27 cellular contexts compared by ENCODE assay signal in the genomic region with DNA sequence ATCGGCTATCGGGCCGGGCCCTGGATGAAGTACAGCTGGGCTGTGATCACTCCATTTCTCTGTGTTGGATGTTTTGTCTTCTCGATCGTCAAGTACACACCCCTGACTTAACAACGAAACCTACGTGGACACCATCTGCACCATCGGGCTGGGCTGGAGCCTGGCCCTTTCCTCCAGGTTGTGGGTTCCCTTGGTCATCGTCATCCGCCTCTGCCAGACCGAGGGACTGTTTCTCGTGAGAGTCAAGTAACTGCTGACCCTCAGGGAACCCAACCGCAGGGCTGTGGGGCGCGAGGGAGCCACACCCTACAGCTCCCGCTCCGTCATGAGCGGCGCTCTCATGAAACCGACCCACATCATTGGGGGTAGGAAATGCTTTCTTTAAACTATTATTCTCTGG.
DNase-seq lines count a peak whose midpoint lies in the region; ATAC-seq, FAIRE-seq and TF ChIP-seq lines count a peak whose summit lies in the region.
"Had no signal": no experiment of that assay in that cellular context is flagged by ENCODE, and none has a peak within 500 bp of the region (broad histone marks: within the 10 kb centered on the region; RNA-seq: fewer than 3 reads in every experiment).

No MANE protein-coding gene starts in this region.

- H3K4me2 ChIP-seq in H1 (ENCODE audit: insufficient read depth in 1 of 2, low read depth in 2 of 2, low read length in 2 of 2) (no peak overlapping the region), neuronal stem cell (ENCODE audit: insufficient read depth, low read length, poor library complexity, severe bottlenecking) (no peak overlapping the region)
- H3K4me2 ChIP-seq: A549; BLaER1 treated with 17β-estradiol and CSF1 and Interleukin-3, amounts not matched to agents 10 nM and 100 nM had no signal

- FAIRE-seq in H1 (lab: Jason Lieb, UNC): no peak
- FAIRE-seq: A549, D721Med, GM12878, GM19239, H54 had no signal

- no peak overlapping the region for H3K18ac ChIP-seq in H1 (ENCODE audit: extremely low read depth, low read length)
- H3K18ac ChIP-seq in neuronal stem cell (ENCODE audit: low read length): peak overlapping the region; percentile 28

- H3K23me2 ChIP-seq in H1 (ENCODE audit: low read depth, low read length): no peaks in the 10 kb centered on the region

- H2AK5ac ChIP-seq in H1 (ENCODE audit: low read depth, low read length): no peak overlapping the region
- no peak overlapping the region for H2AK5ac ChIP-seq in neuronal stem cell (ENCODE audit: low read depth, low read length)

- H3K4ac ChIP-seq in H1 (replicated peaks; ENCODE audit: insufficient read length, low read depth, low read length): no peak overlapping the region
- H3K4ac ChIP-seq in neuronal stem cell (ENCODE audit: low read length): no peak overlapping the region

- no peak for TF ChIP-seq EP300 in H1 (IDR thresholded peaks at IDR 0.05; ENCODE audit: borderline replicate concordance in 1 of 2, low read depth in 2 of 2, low read length in 2 of 2)

- TF ChIP-seq RAD21 in H1 (IDR thresholded peaks at IDR 0.05 in 1 of 2, conservative IDR thresholded peaks at IDR 0.05 in 1 of 2; ENCODE audit: low read depth in 2 of 2, low read length in 2 of 2): no peak

- no peak overlapping the region for H3K23ac ChIP-seq in H1 (ENCODE audit: insufficient read length)
- no peak overlapping the region for H3K23ac ChIP-seq in neuronal stem cell (ENCODE audit: low read depth, low read length, poor library complexity)

- H3K9ac ChIP-seq in H1 (replicated peaks in 1 of 4; ENCODE audit: extremely low read depth in 1 of 4, low read depth in 3 of 4, low read length in 3 of 4): no peak overlapping the region
- no peak overlapping the region for H3K9ac ChIP-seq in neuronal stem cell (ENCODE audit: low read depth, low read length, poor library complexity)
- H3K9ac ChIP-seq: BLaER1 treated with 17β-estradiol and CSF1 and Interleukin-3, amounts not matched to agents 10 nM and 100 nM; GM23248 had no signal

- intact Hi-C loops in Right ventricle myocardium inferior (cut with DNase I) (no loop called here), Right ventricle myocardium superior (cut with DNase I) (no loop called here), testis (cut with DNase I; ENCODE audit: low total_unique reads) (no loop called here)

- H4K91ac ChIP-seq in H1 (replicated peaks; ENCODE audit: insufficient read length, low read length): no peak overlapping the region
- no peak overlapping the region for H4K91ac ChIP-seq in neuronal stem cell (ENCODE audit: low read depth, low read length, poor library complexity)

- H3K36me3 ChIP-seq in H1 (ENCODE audit: control insufficient read depth in 2 of 4, insufficient read depth in 4 of 4, low read length in 3 of 4) (no peaks in the 10 kb centered on the region), neuronal stem cell (replicated peaks in 1 of 2; ENCODE audit: control insufficient read depth in 2 of 2, insufficient read depth in 2 of 2, low read length in 2 of 2) (no peaks in the 10 kb centered on the region), testis (ENCODE audit: low read depth, missing control alignments) (no peaks in the 10 kb centered on the region), MG63 (no peaks in the 10 kb centered on the region)
- H3K36me3 ChIP-seq: BE2C; BLaER1 treated with 17β-estradiol and CSF1 and Interleukin-3, amounts not matched to agents 10 nM and 100 nM; HAP-1 had no signal

- H2AFZ ChIP-seq in H1 (ENCODE audit: low read length) (no peak overlapping the region), neuronal stem cell (ENCODE audit: low read length) (no peak overlapping the region)
- H2AFZ ChIP-seq: GM23248 had no signal

- no peaks in the 10 kb centered on the region for H3K27me3 ChIP-seq in H1 (replicated peaks in 1 of 4; ENCODE audit: control insufficient read depth in 3 of 4, extremely low read depth in 1 of 4, insufficient read depth in 3 of 4, low read length in 3 of 4)
- H3K27me3 ChIP-seq in neuronal stem cell (ENCODE audit: control insufficient read depth in 3 of 3, insufficient read depth in 3 of 3, low read depth in 1 of 3, low read length in 3 of 3): no peaks in the 10 kb centered on the region
- H3K27me3 ChIP-seq in testis: no peaks in the 10 kb centered on the region
- H3K27me3 ChIP-seq in MG63: no peaks in the 10 kb centered on the region
- H3K27me3 ChIP-seq: BE2C; BLaER1 treated with 17β-estradiol and CSF1 and Interleukin-3, amounts not matched to agents 10 nM and 100 nM had no signal

- H2BK12ac ChIP-seq in H1 (ENCODE audit: low read depth, low read length) (no peak overlapping the region), neuronal stem cell (ENCODE audit: low read length) (no peak overlapping the region)

- H3K4me3 ChIP-seq in H1 (ENCODE audit: extremely low read depth in 1 of 4, insufficient read depth in 2 of 4, low read depth in 3 of 4, low read length in 4 of 4): no peak overlapping the region
- no peak overlapping the region for H3K4me3 ChIP-seq in neuronal stem cell (ENCODE audit: low read length in 2 of 2)
- peak overlapping the region; percentile 1 to 3 for H3K4me3 ChIP-seq in testis
- no peak overlapping the region for H3K4me3 ChIP-seq in MG63
- H3K4me3 ChIP-seq: A549; BLaER1 treated with 17β-estradiol and CSF1 and Interleukin-3, amounts not matched to agents 10 nM and 100 nM; GM12878; GM23248; HAP-1 had no signal

- H2BK20ac ChIP-seq in H1 (ENCODE audit: low read length): no peak overlapping the region

- no peak overlapping the region for H3K27ac ChIP-seq in H1 (ENCODE audit: low read depth, low read length)
- H3K27ac ChIP-seq in neuronal stem cell (replicated peaks; ENCODE audit: low read length): no peak overlapping the region
- H3K27ac ChIP-seq in testis: no peak overlapping the region
- H3K27ac ChIP-seq: A549; BLaER1 treated with 17β-estradiol and CSF1 and Interleukin-3, amounts not matched to agents 10 nM and 100 nM; GM23248 had no signal

- POLR2A ChIA-PET in H1 (lab: Charles Lee; ENCODE audit: partially characterized antibody): no interaction called here

- H3K79me1 ChIP-seq in H1 (ENCODE audit: low read depth, low read length) (no peaks in the 10 kb centered on the region), neuronal stem cell (ENCODE audit: low read depth, low read length) (no peaks in the 10 kb centered on the region)

- H3K9me3 ChIP-seq in H1 (ENCODE audit: insufficient read depth in 2 of 2, low read depth in 1 of 2, low read length in 1 of 2): peaks cover 0 to 4% of the 10 kb centered on the region in 2 experiments; a peak in 1 of 4 replicates
- peaks cover 3 to 5% of the 10 kb centered on the region in 2 donors for H3K9me3 ChIP-seq in neuronal stem cell (replicated peaks in 1 of 2; ENCODE audit: control insufficient read depth in 2 of 2, insufficient read depth in 1 of 2, low read depth in 1 of 2, low read length in 2 of 2)
- no peaks in the 10 kb centered on the region for H3K9me3 ChIP-seq in testis
- H3K9me3 ChIP-seq in MG63: no peaks in the 10 kb centered on the region
- H3K9me3 ChIP-seq: A549, BE2C, HAP-1 had no signal

- H4K5ac ChIP-seq in H1 (ENCODE audit: insufficient read length, low read depth, low read length): no peak overlapping the region

- no peak overlapping the region for H2BK120ac ChIP-seq in H1 (replicated peaks; ENCODE audit: low read depth, low read length)
- H2BK120ac ChIP-seq in neuronal stem cell (ENCODE audit: low read depth, low read length): no peak overlapping the region

- CTCF ChIA-PET in H1 (lab: Charles Lee; ENCODE audit: partially characterized antibody): no interaction called here

- no peak overlapping the region for H3K56ac ChIP-seq in H1 (replicated peaks; ENCODE audit: insufficient read length, low read depth, low read length)

- H4K8ac ChIP-seq in H1 (ENCODE audit: extremely low read depth, insufficient read depth, low read length) (peak overlapping the region; percentile 57; the same call in 1 of the 2 replicates), neuronal stem cell (ENCODE audit: low read depth, low read length) (no peak overlapping the region)

- TF ChIP-seq CTCF in H1 (IDR thresholded peaks at IDR 0.05; ENCODE audit: control extremely low read depth in 1 of 3, insufficient read depth in 1 of 3, low read depth in 1 of 3, low read length in 3 of 3): no peak
- TF ChIP-seq CTCF in testis (IDR thresholded peaks at IDR 0.05): no peak

- no peaks in the 10 kb centered on the region for H3K79me2 ChIP-seq in H1 (ENCODE audit: control insufficient read depth in 1 of 2, insufficient read depth in 2 of 2, low read length in 2 of 2)

- H2BK15ac ChIP-seq in H1 (ENCODE audit: low read length) (no peak overlapping the region), neuronal stem cell (ENCODE audit: low read length) (no peak overlapping the region)

- WGBS in H1 (ENCODE audit: extremely low coverage in 1 of 2, insufficient coverage in 1 of 2, insufficient read length in 1 of 2, insufficient replicate concordance in 2 of 2, low coverage in 1 of 2, low lambda C conversion rate in 2 of 2, missing lambda C conversion rate in 1 of 2), 2 experiments: 95% methylated on average over 20 of the region's 20 CpGs; no CpG with 5 or more reads in 1 of the 2 experiments
- WGBS in neuronal stem cell (ENCODE audit: extremely low coverage in 2 of 2, insufficient read length in 2 of 2, insufficient replicate concordance in 1 of 2), 2 donors: no CpG with 5 or more reads among the region's 20 CpGs
- 70 to 74% methylated on average over 15 to 20 of the region's 20 CpGs for WGBS in testis, 2 donors

- TF ChIP-seq POLR2A in H1 (IDR thresholded peaks at IDR 0.05; ENCODE audit: control extremely low read depth in 1 of 2, low read depth in 2 of 2, low read length in 2 of 2) (no peak), testis (IDR thresholded peaks at IDR 0.05) (no peak)

- ATAC-seq in Right ventricle myocardium inferior (no peak), Right ventricle myocardium superior (ENCODE audit: poor library complexity) (no peak)
- ATAC-seq: A549, GM12878 had no signal

- no peaks in the 10 kb centered on the region for H4K20me1 ChIP-seq in H1 (replicated peaks in 1 of 2; ENCODE audit: control insufficient read depth in 1 of 2, insufficient read depth in 2 of 2, low read length in 2 of 2)
- H4K20me1 ChIP-seq: BLaER1 treated with 17β-estradiol and CSF1 and Interleukin-3, amounts not matched to agents 10 nM and 100 nM had no signal

- H3K4me1 ChIP-seq in H1 (replicated peaks in 1 of 4; ENCODE audit: control insufficient read depth in 3 of 4, insufficient read depth in 4 of 4, low read length in 3 of 4): no peaks in the 10 kb centered on the region
- H3K4me1 ChIP-seq in neuronal stem cell (ENCODE audit: control insufficient read depth in 2 of 2, insufficient read depth in 1 of 2, low read depth in 1 of 2, low read length in 2 of 2): no peaks in the 10 kb centered on the region
- H3K4me1 ChIP-seq in testis: no peaks in the 10 kb centered on the region
- H3K4me1 ChIP-seq: A549; BE2C; BLaER1 treated with 17β-estradiol and CSF1 and Interleukin-3, amounts not matched to agents 10 nM and 100 nM; HAP-1 had no signal

- H2BK5ac ChIP-seq in H1 (ENCODE audit: low read depth, low read length): no peak overlapping the region
- H2BK5ac ChIP-seq in neuronal stem cell (ENCODE audit: low read length): peak overlapping the region; percentile 13

- H3K14ac ChIP-seq in H1 (ENCODE audit: insufficient read length) (no peak overlapping the region), neuronal stem cell (ENCODE audit: low read length) (no peak overlapping the region)

- DNase-seq in Right ventricle myocardium inferior (ENCODE audit: missing footprints) (peak; percentile 54), Right ventricle myocardium superior (no peak), H1 (ENCODE audit: low read depth in 1 of 2, low spot score in 2 of 2) (no peak), neuronal stem cell (ENCODE audit: low spot score) (no peak), testis (no peak), NCI-H1092 (lab: John Stamatoyannopoulos, UW) (no peak), MG63 (no peak), NCI-H128 (lab: John Stamatoyannopoulos, UW; ENCODE audit: unreplicated experiment) (no peak)
- DNase-seq: 8988T; ACHN; AML-193; BE2C; CD4-positive, alpha-beta T cell; CD8-positive, alpha-beta memory T cell; DMS 273 treated with DMSO at 0.1 percent for 48 hours; DMS79; EL; GDM1; GM23248; HFFc6 had no signal

Comparison
In these comparisons a context has a peak if more than half of its experiments do, and no peak if none do; other contexts are left out.
1. H3K4me3 ChIP-seq: peak in testis (2 of 2); none in H1 (0 of 4), neuronal stem cell (0 of 2) and MG63 (single experiment).